24 cellular contexts compared by ENCODE assay signal in the genomic region with DNA sequence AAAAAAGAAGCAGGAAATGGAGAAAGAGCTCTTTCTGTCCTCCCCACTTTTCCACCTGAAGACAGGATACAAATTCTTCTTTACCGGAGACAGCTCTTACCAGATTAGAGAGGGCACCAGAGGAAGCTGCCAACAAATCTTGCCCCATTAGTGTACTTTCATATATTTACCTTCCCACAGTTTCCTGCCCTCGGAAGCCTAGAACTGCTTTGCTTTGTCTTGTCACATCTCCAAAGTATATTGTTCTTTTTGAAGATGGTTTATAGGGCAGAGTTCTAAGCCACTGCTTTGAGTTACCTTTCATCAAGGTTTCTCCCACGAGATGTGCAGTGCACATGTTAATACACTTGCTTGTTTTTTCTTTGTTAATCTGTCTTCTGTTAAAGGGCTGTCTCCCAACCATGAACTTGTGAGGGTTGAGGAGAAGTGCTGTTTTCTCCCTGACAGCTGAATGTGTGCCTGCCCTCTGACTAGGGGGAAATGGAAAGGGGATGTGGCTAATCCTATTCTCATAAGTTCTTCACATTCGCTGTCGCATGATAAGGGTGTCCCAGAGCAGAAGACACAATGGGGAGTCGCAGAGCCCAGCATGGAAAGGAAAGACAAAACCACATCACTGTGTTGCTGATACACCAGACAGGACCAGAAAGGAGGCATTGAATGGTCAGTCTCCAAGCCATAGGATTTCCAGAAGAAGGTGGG. TPM values are rescaled to one million over a fixed set of nuclear protein-coding genes. Genes with fewer than 3 reads are reported as not detected.
DNase-seq lines count a peak whose midpoint lies in the region; ATAC-seq and TF ChIP-seq lines count a peak whose summit lies in the region.
"Had no signal": no experiment of that assay in that cellular context is flagged by ENCODE, and none has a peak within 500 bp of the region (broad histone marks: within the 10 kb centered on the region; RNA-seq: fewer than 3 reads in every experiment).

No MANE protein-coding gene starts in this region.

- peaks cover 12% of the 10 kb centered on the region for H3K4me1 Mint-ChIP-seq in activated CD4-positive, alpha-beta T cell treated with anti-CD3 and anti-CD28 coated beads, Interleukin-2, amount 10 ng/mL, durations not matched to agents 7 days and 5 days
- H3K4me1 Mint-ChIP-seq in activated CD8-positive, alpha-beta T cell treated with anti-CD3 and anti-CD28 coated beads for 36 hours (ENCODE audit: low read depth): peaks cover 25% of the 10 kb centered on the region
- H3K4me1 Mint-ChIP-seq: activated B cell treated with CpG ODN at 0.5 μM for 24 hours had no signal

- peaks cover 3% of the 10 kb centered on the region; the same call in 1 of the 2 replicates for H3K27me3 ChIP-seq in HAP-1 (ENCODE audit: low read depth)
- H3K27me3 ChIP-seq: body of pancreas had no signal

- in situ Hi-C loops in HAP-1 (cut with MboI; ENCODE audit: low sequenced_read_pairs): no loop called here

- no peaks in the 10 kb centered on the region for H3K9me3 ChIP-seq in HAP-1
- H3K9me3 ChIP-seq: body of pancreas, esophagus squamous epithelium, SK-N-SH had no signal

- no peak overlapping the region for H3K27ac ChIP-seq in coronary artery
- H3K27ac ChIP-seq in RWPE1: no peak overlapping the region
- H3K27ac ChIP-seq: body of pancreas, dorsolateral prefrontal cortex, esophagus squamous epithelium had no signal

- DNase-seq in activated CD4-positive, alpha-beta T cell treated with anti-CD3 and anti-CD28 coated beads, Interleukin-2, amount 10 ng/mL, durations not matched to agents 7 days and 5 days: peak; percentile 10
- no peak for DNase-seq in activated CD4-positive, alpha-beta T cell treated with anti-CD3 and anti-CD28 coated beads for 1 hour
- peak; percentile 44 to 59 for DNase-seq in NOMO-1 (lab: John Stamatoyannopoulos, UW; ENCODE audit: unreplicated experiment in 2 of 2)
- no peak for DNase-seq in activated CD8-positive, alpha-beta T cell treated with anti-CD3 and anti-CD28 coated beads for 36 hours
- DNase-seq in pons (ENCODE audit: low spot score): peak; percentile 78
- DNase-seq in HAP-1 (ENCODE audit: low spot score in 2 of 2): no peak
- no peak for DNase-seq in coronary artery (ENCODE audit: low spot score)
- no peak for DNase-seq in RWPE1 (ENCODE audit: low spot score)
- DNase-seq: activated B cell treated with CpG ODN at 0.5 μM for 24 hours; activated CD8-positive, alpha-beta memory T cell treated with anti-CD3 and anti-CD28 coated beads, Interleukin-2, amount 50 U/mL, for 4 hours; activated naive CD4-positive, alpha-beta T cell treated with Interleukin-2 at 50 U/mL for 16 hours; dorsolateral prefrontal cortex; esophagus squamous epithelium; HCEC 1CT; kidney; NCI-H1436 treated with DMSO at 0.1 percent for 48 hours; NCI-H2227 treated with DMSO at 0.1 percent for 48 hours; SK-N-SH; stimulated activated CD4-positive, alpha-beta T cell treated with anti-CD3 and anti-CD28 coated beads, Interleukin-4, amount 100 ng/mL, for 24 hours; trophoblast cell had no signal

- no peaks in the 10 kb centered on the region for H3K36me3 Mint-ChIP-seq in activated CD4-positive, alpha-beta T cell treated with anti-CD3 and anti-CD28 coated beads, Interleukin-2, amount 10 ng/mL, durations not matched to agents 7 days and 5 days (ENCODE audit: low read depth)
- H3K36me3 Mint-ChIP-seq in activated CD8-positive, alpha-beta T cell treated with anti-CD3 and anti-CD28 coated beads for 36 hours (ENCODE audit: low read depth): no peaks in the 10 kb centered on the region
- H3K36me3 Mint-ChIP-seq: mesothelial cell of epicardium had no signal

- no peak overlapping the region for H3K4me3 ChIP-seq in HAP-1
- H3K4me3 ChIP-seq in coronary artery: no peak overlapping the region
- H3K4me3 ChIP-seq: body of pancreas, dorsolateral prefrontal cortex, esophagus squamous epithelium had no signal

- H3K36me3 ChIP-seq in HAP-1 (replicated peaks): no peaks in the 10 kb centered on the region
- H3K36me3 ChIP-seq: esophagus squamous epithelium had no signal

- H3K4me1 ChIP-seq in HAP-1: no peaks in the 10 kb centered on the region
- H3K4me1 ChIP-seq: body of pancreas had no signal

- H3K9me3 Mint-ChIP-seq in activated CD4-positive, alpha-beta T cell treated with anti-CD3 and anti-CD28 coated beads, Interleukin-2, amount 10 ng/mL, durations not matched to agents 7 days and 5 days: no peaks in the 10 kb centered on the region
- no peaks in the 10 kb centered on the region for H3K9me3 Mint-ChIP-seq in activated CD8-positive, alpha-beta T cell treated with anti-CD3 and anti-CD28 coated beads for 36 hours
- H3K9me3 Mint-ChIP-seq: activated B cell treated with CpG ODN at 0.5 μM for 24 hours, mesothelial cell of epicardium had no signal

- no peak overlapping the region for H3K27ac Mint-ChIP-seq in activated CD4-positive, alpha-beta T cell treated with anti-CD3 and anti-CD28 coated beads, Interleukin-2, amount 10 ng/mL, durations not matched to agents 7 days and 5 days
- peak overlapping the region; percentile 10 for H3K27ac Mint-ChIP-seq in activated CD8-positive, alpha-beta T cell treated with anti-CD3 and anti-CD28 coated beads for 36 hours
- H3K27ac Mint-ChIP-seq: activated B cell treated with CpG ODN at 0.5 μM for 24 hours; CD8-positive, alpha-beta memory T cell; mesothelial cell of epicardium had no signal

- H3K4me3 Mint-ChIP-seq in activated CD4-positive, alpha-beta T cell treated with anti-CD3 and anti-CD28 coated beads, Interleukin-2, amount 10 ng/mL, durations not matched to agents 7 days and 5 days: no peak overlapping the region
- H3K4me3 Mint-ChIP-seq in activated CD8-positive, alpha-beta T cell treated with anti-CD3 and anti-CD28 coated beads for 36 hours: no peak overlapping the region
- H3K4me3 Mint-ChIP-seq: activated B cell treated with CpG ODN at 0.5 μM for 24 hours; CD8-positive, alpha-beta memory T cell; mesothelial cell of epicardium had no signal

- CTCF ChIA-PET in activated CD4-positive, alpha-beta T cell treated with anti-CD3 and anti-CD28 coated beads, Interleukin-2, amount 10 ng/mL, durations not matched to agents 7 days and 5 days (lab: Charles Lee): no interaction called here
- CTCF ChIA-PET in activated CD8-positive, alpha-beta T cell treated with anti-CD3 and anti-CD28 coated beads for 36 hours (lab: Charles Lee): interaction anchor here (1.3 to 2.0 kb wide), 2 partner anchors 36 to 112 kb away, joined by 3 to 7 read pairs; no protein-coding TSS in a partner anchor
- CTCF ChIA-PET in RWPE1 (lab: Yijun Ruan, JAX): no interaction called here

- ATAC-seq in activated CD8-positive, alpha-beta T cell treated with anti-CD3 and anti-CD28 coated beads for 36 hours: no peak
- ATAC-seq: body of pancreas had no signal

- no peaks in the 10 kb centered on the region for H3K27me3 Mint-ChIP-seq in activated CD4-positive, alpha-beta T cell treated with anti-CD3 and anti-CD28 coated beads, Interleukin-2, amount 10 ng/mL, durations not matched to agents 7 days and 5 days
- peaks cover 2% of the 10 kb centered on the region for H3K27me3 Mint-ChIP-seq in activated CD8-positive, alpha-beta T cell treated with anti-CD3 and anti-CD28 coated beads for 36 hours

- intact Hi-C loops in activated CD8-positive, alpha-beta T cell treated with anti-CD3 and anti-CD28 coated beads for 36 hours (cut with micrococcal nuclease): no loop called here

- POLR2A ChIA-PET in activated CD4-positive, alpha-beta T cell treated with anti-CD3 and anti-CD28 coated beads, Interleukin-2, amount 10 ng/mL, durations not matched to agents 7 days and 5 days (lab: Charles Lee): no interaction called here
- POLR2A ChIA-PET in activated CD8-positive, alpha-beta T cell treated with anti-CD3 and anti-CD28 coated beads for 36 hours (lab: Charles Lee): no interaction called here
- POLR2A ChIA-PET in RWPE1 (lab: Yijun Ruan, JAX; ENCODE audit: low non-redundant PET): no interaction called here

- TF ChIP-seq CTCF in activated CD8-positive, alpha-beta T cell treated with anti-CD3 and anti-CD28 coated beads for 36 hours (IDR thresholded peaks at IDR 0.05): no peak
- TF ChIP-seq CTCF in coronary artery (IDR thresholded peaks at IDR 0.05) (no peak), RWPE1 (conservative IDR thresholded peaks at IDR 0.05; ENCODE audit: low read depth) (no peak)

RNA-seq across cellular contexts. Expression of gene CENPA, which starts 24.2 kb away (rescaled TPM):
- 10 to 100 TPM; 53.0 to 55.1 TPM for total RNA-seq in activated CD4-positive, alpha-beta T cell treated with anti-CD3 and anti-CD28 coated beads, Interleukin-2, amount 10 ng/mL, durations not matched to agents 7 days and 5 days
- 10 to 100 TPM; 32.5 to 33.6 TPM for total RNA-seq in activated CD8-positive, alpha-beta T cell treated with anti-CD3 and anti-CD28 coated beads for 36 hours
- total RNA-seq: body of pancreas had no signal

RNA-seq across cellular contexts. Expression of gene DPYSL5, which starts 37.9 kb away (rescaled TPM):
- not detected for total RNA-seq in activated CD4-positive, alpha-beta T cell treated with anti-CD3 and anti-CD28 coated beads, Interleukin-2, amount 10 ng/mL, durations not matched to agents 7 days and 5 days
- total RNA-seq in activated CD8-positive, alpha-beta T cell treated with anti-CD3 and anti-CD28 coated beads for 36 hours: not detected
- total RNA-seq: activated B cell treated with CpG ODN at 0.5 μM for 24 hours; body of pancreas; CD8-positive, alpha-beta memory T cell; esophagus squamous epithelium; kidney; OCI-LY7 had no signal

RNA-seq across cellular contexts. Expression of gene SLC35F6, which starts 45.9 kb away (rescaled TPM):
- total RNA-seq in activated CD4-positive, alpha-beta T cell treated with anti-CD3 and anti-CD28 coated beads, Interleukin-2, amount 10 ng/mL, durations not matched to agents 7 days and 5 days: 10 to 100 TPM; 20.2 to 20.6 TPM
- 1 to 10 TPM; 4.2 to 4.6 TPM for total RNA-seq in activated CD8-positive, alpha-beta T cell treated with anti-CD3 and anti-CD28 coated beads for 36 hours

Comparison
In these comparisons a context has a peak if more than half of its experiments do, and no peak if none do; other contexts are left out.
1. DNase-seq: peak in activated CD4-positive, alpha-beta T cell treated with anti-CD3 and anti-CD28 coated beads, Interleukin-2, amount 10 ng/mL, durations not matched to agents 7 days and 5 days (single experiment), NOMO-1 (2 of 2) and pons (single experiment); none in activated CD4-positive, alpha-beta T cell treated with anti-CD3 and anti-CD28 coated beads for 1 hour (single experiment), activated CD8-positive, alpha-beta T cell treated with anti-CD3 and anti-CD28 coated beads for 36 hours (single experiment), HAP-1 (0 of 2), coronary artery (single experiment) and RWPE1 (single experiment).